8 cellular contexts compared by ENCODE assay signal in genomic region chr1:10835423-10836421, GRCh38. TPM values are rescaled to one million over a fixed set of nuclear protein-coding genes. Genes with fewer than 3 reads are reported as not detected.
DNase-seq lines count a peak whose midpoint lies in the region; ATAC-seq and TF ChIP-seq lines count a peak whose summit lies in the region.

No MANE protein-coding gene starts in this region.

- intact Hi-C loops in Right ventricle myocardium superior (cut with DNase I), result no loop called here
- intact Hi-C loops in left ventricle myocardium inferior (cut with micrococcal nuclease), result no loop called here

- H3K36me3 ChIP-seq in left ventricle myocardium inferior (no peaks in the 10 kb centered on the region), smooth muscle cell (ENCODE audit: low read depth) (no peaks in the 10 kb centered on the region)

- no peak overlapping the region for H3K27ac ChIP-seq in left ventricle myocardium inferior (replicated peaks)
- no peak overlapping the region for H3K27ac ChIP-seq in smooth muscle cell (ENCODE audit: low read depth)

- H4K20me1 ChIP-seq in smooth muscle cell (ENCODE audit: low read depth), result no peaks in the 10 kb centered on the region

- H3K4me2 ChIP-seq in smooth muscle cell, result peak overlapping the region; percentile 57

- no peaks in the 10 kb centered on the region for H3F3A ChIP-seq in smooth muscle cell (ENCODE audit: low read depth)

- no peak overlapping the region for H3K9ac ChIP-seq in smooth muscle cell (ENCODE audit: low read depth)

- H2AFZ ChIP-seq in smooth muscle cell (ENCODE audit: low read depth), result no peak overlapping the region

- H3K4me1 ChIP-seq in left ventricle myocardium inferior (peaks cover 6% of the 10 kb centered on the region), smooth muscle cell (ENCODE audit: low read depth) (peaks cover 15% of the 10 kb centered on the region)

- WGBS in smooth muscle cell (ENCODE audit: low lambda C conversion rate), result 24% methylated on average over 30 of the region's 44 CpGs

- H3K4me3 ChIP-seq in left ventricle myocardium inferior, result no peak overlapping the region
- no peak overlapping the region for H3K4me3 ChIP-seq in smooth muscle cell

- H3K79me2 ChIP-seq in smooth muscle cell (ENCODE audit: low read depth), result no peaks in the 10 kb centered on the region

- H3K9me3 ChIP-seq in left ventricle myocardium inferior (replicated peaks) (no peaks in the 10 kb centered on the region), smooth muscle cell (replicated peaks; ENCODE audit: low read depth) (no peaks in the 10 kb centered on the region)

- ATAC-seq in Right ventricle myocardium superior (ENCODE audit: poor library complexity) (peak; percentile 62), GM18909 (IDR thresholded peaks at IDR 0.05; ENCODE audit: poor library complexity, unreplicated experiment) (no peak), HG02840 (IDR thresholded peaks at IDR 0.05; ENCODE audit: low FRiP score, unreplicated experiment) (no peak)

- TF ChIP-seq CTCF in left ventricle myocardium inferior (IDR thresholded peaks at IDR 0.05; ENCODE audit: borderline replicate concordance), result no peak
- no peak for TF ChIP-seq CTCF in smooth muscle cell (IDR thresholded peaks at IDR 0.05; ENCODE audit: borderline replicate concordance, insufficient read depth, poor library complexity, severe bottlenecking)

- DNase-seq in Right ventricle myocardium superior, result no peak
- DNase-seq in left ventricle myocardium inferior, result no peak
- DNase-seq in NCI-H748 (lab: John Stamatoyannopoulos, UW; ENCODE audit: unreplicated experiment), result peak; percentile 96
- peak; percentile 6 for DNase-seq in fibroblast of peridontal ligament (ENCODE audit: extremely low read depth)
- DNase-seq in smooth muscle cell (lab: John Stamatoyannopoulos, UW; ENCODE audit: unreplicated experiment), result no peak
- DNase-seq in dedifferentiated amniotic fluid mesenchymal stem cell (ENCODE audit: extremely low spot score), result no peak

- H3K27me3 ChIP-seq in left ventricle myocardium inferior (ENCODE audit: low read depth), result peaks cover 67% of the 10 kb centered on the region
- peaks cover 22% of the 10 kb centered on the region for H3K27me3 ChIP-seq in smooth muscle cell (ENCODE audit: low read depth)

RNA-seq across cellular contexts. Expression of gene CASZ1, which starts 39.3 kb away (rescaled TPM):
- 50.3 TPM for total RNA-seq in Right ventricle myocardium superior
- total RNA-seq in left ventricle myocardium inferior, result 56.3 TPM
- 1.6 and 1.9 TPM in 2 replicates for total RNA-seq in smooth muscle cell
- 0.70 and 2.1 TPM in 2 replicates for polyA plus RNA-seq in smooth muscle cell

Comparison
In these comparisons a context has a peak if more than half of its experiments do, and no peak if none do; other contexts are left out.
1. DNase-seq: peak in NCI-H748 (single experiment) and fibroblast of peridontal ligament (single experiment); none in Right ventricle myocardium superior (single experiment), left ventricle myocardium inferior (single experiment), smooth muscle cell (single experiment) and dedifferentiated amniotic fluid mesenchymal stem cell (single experiment).
2. RNA of gene CASZ1, which starts 39.3 kb away (total RNA-seq): 56.3 TPM in left ventricle myocardium inferior (single experiment) and 50.3 TPM in Right ventricle myocardium superior (single experiment); 1.6 to 1.9 TPM in smooth muscle cell; every median in the first group is over 10 times any median in the second.